8 cellular contexts compared by ENCODE assay signal in the genomic region with DNA sequence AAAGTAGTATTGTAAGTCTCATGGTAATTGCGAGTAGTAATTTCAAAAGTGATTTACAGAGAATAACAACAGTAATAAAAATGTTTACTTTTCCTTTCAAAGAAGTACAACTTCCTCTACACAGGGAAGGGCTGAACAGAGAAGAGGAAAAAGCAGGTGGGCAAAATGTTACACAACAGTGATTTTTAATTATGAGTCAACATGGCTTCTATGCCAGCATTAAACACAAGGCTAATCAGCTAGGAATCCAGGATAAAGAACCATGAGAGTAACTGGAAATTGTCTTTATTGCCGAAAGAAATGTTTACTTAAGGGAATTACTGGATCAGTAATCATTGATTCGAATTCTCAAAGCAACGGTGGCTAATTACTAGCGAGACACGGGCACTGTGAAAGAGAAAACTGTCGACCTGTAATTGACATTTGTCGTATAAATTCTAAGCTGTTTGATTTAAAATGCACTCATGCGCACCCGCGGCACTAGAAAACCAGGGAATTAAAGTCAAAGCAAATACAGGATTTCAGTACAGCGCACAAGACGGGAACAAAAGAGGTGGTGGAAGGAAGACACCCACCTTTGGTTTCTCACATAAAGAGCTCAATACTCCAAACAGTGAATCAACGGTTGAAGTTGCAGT. TPM values are rescaled to one million over a fixed set of nuclear protein-coding genes. Genes with fewer than 3 reads are reported as not detected.
DNase-seq lines count a peak whose midpoint lies in the region; ATAC-seq, FAIRE-seq and TF ChIP-seq lines count a peak whose summit lies in the region.

No MANE protein-coding gene starts in this region.

- 8% methylated on average over 14 of the region's 14 CpGs for WGBS in heart right ventricle, 2 donors
- WGBS in small intestine, 3 donors, result 2 to 4% (median 4%) methylated on average over 14 of the region's 14 CpGs

- ATAC-seq in heart right ventricle (peak in 2 of 8 donors; percentile 2 to 23), GM18505 (IDR thresholded peaks at IDR 0.05; ENCODE audit: unreplicated experiment) (no peak)

- H3K27me3 ChIP-seq in heart right ventricle, result no peaks in the 10 kb centered on the region
- H3K27me3 ChIP-seq in small intestine (ENCODE audit: control insufficient read depth in 2 of 2, insufficient read depth in 2 of 2, low read length in 2 of 2), result no peaks in the 10 kb centered on the region

- intact Hi-C loops in heart right ventricle (cut with DNase I), result loop anchor here in 8 of 10 donors (1.0 to 10.0 kb wide), 4 partner anchors 15 to 131 kb away; partner anchors contain the start of genes UTP3 (in 5 of the 8) and GRSF1 (in 3 of the 8)
- intact Hi-C loops in cardiac septum (cut with DNase I), result loop anchor here (1.0 to 2.0 kb wide), 3 partner anchors 16 to 199 kb away; partner anchors contain the start of genes GRSF1, MOB1B and UTP3

- H3K4me1 ChIP-seq in heart right ventricle, result peaks cover 3 to 33% (median 17%) of the 10 kb centered on the region in 9 donors
- peaks cover 3 to 4% of the 10 kb centered on the region in 2 donors for H3K4me1 ChIP-seq in small intestine (ENCODE audit: control insufficient read depth in 2 of 2, insufficient read depth in 1 of 2, low read depth in 1 of 2, low read length in 1 of 2)

- H3K27ac ChIP-seq in heart right ventricle (peak overlapping the region; percentile 77 to 99 (median 97)), angular gyrus (ENCODE audit: low read depth, low read length) (peak overlapping the region; percentile 70), small intestine (ENCODE audit: low read depth in 1 of 2, low read length in 1 of 2) (peak overlapping the region; percentile 81 to 96)

- TF ChIP-seq POLR2A in GM18505 (IDR thresholded peaks at IDR 0.05; ENCODE audit: borderline replicate concordance, extremely low read depth, insufficient read depth, insufficient read length), result no peak

- DNase-seq in heart right ventricle (no peak), cardiac septum (ENCODE audit: low spot score) (no peak), NCI-H2107 treated with DMSO at 0.1 percent for 48 hours (lab: John Stamatoyannopoulos, UW; ENCODE audit: unreplicated experiment) (peak; percentile 78), inferior parietal cortex (ENCODE audit: extremely low spot score) (peak; percentile 59), small intestine (peak; percentile 57)
- no peak for DNase-seq in stimulated activated CD4-positive, alpha-beta T cell treated with anti-CD3 and anti-CD28 coated beads, Interleukin-2, amount 100 ng/mL, for 24 hours

- H3K4me3 ChIP-seq in heart right ventricle (peak overlapping the region; percentile 59 to 96 (median 84)), small intestine (ENCODE audit: low read depth in 1 of 2, low read length in 2 of 2) (peak overlapping the region in 1 of 2 donors; percentile 93)

- TF ChIP-seq CTCF in heart right ventricle (IDR thresholded peaks at IDR 0.05), result no peak

- H3K36me3 ChIP-seq in heart right ventricle (no peaks in the 10 kb centered on the region), small intestine (ENCODE audit: control insufficient read depth in 2 of 2, insufficient read depth in 2 of 2, low read length in 2 of 2) (no peaks in the 10 kb centered on the region)

- no peak for FAIRE-seq in small intestine (lab: Jason Lieb, UNC)

- H3K9me3 ChIP-seq in heart right ventricle, result no peaks in the 10 kb centered on the region
- H3K9me3 ChIP-seq in small intestine (ENCODE audit: control insufficient read depth, low read depth), result no peaks in the 10 kb centered on the region

RNA-seq across cellular contexts. Expression of gene UTP3, which starts 15.5 kb away (rescaled TPM):
- 10 to 100 TPM; 13.9 to 20.4 (median 18.5) TPM for total RNA-seq in heart right ventricle
- polyA plus RNA-seq in heart right ventricle, result 10 to 100 TPM; 12.9 to 16.0 TPM
- 22.8 TPM for total RNA-seq in cardiac septum
- polyA plus RNA-seq in small intestine, result 10 to 100 TPM; 18.6 to 24.8 (median 22.1) TPM

RNA-seq across cellular contexts. Expression of gene RUFY3, which starts 17.9 kb away (rescaled TPM):
- total RNA-seq in heart right ventricle, result 10 to 100 TPM; 13.2 to 28.7 (median 21.7) TPM
- 10 to 100 TPM; 13.5 to 24.0 TPM for polyA plus RNA-seq in heart right ventricle
- 26.1 TPM for total RNA-seq in cardiac septum
- polyA plus RNA-seq in small intestine, result 10 to 100 TPM; 13.8 to 19.7 (median 16.8) TPM

RNA-seq across cellular contexts. Expression of gene JCHAIN, which starts 37.5 kb away (rescaled TPM):
- total RNA-seq in heart right ventricle, result 10 to 100 TPM in 2 of 10 donors, 1 to 10 TPM in 6, under 1 TPM in 2; 0.57 to 55.4 (median 3.8) TPM
- polyA plus RNA-seq in heart right ventricle, result 1 to 10 TPM in 1 of 2 donors, under 1 TPM in 1; 0.74 to 1.1 TPM
- total RNA-seq in cardiac septum, result 1.5 TPM
- polyA plus RNA-seq in small intestine, result 1,000 to 10,000 TPM in 1 of 3 donors, 100 to 1,000 TPM in 1, 10 to 100 TPM in 1; 42.3 to 2,753 (median 175) TPM

Comparison
In these comparisons a context has a peak if more than half of its experiments do, and no peak if none do; other contexts are left out.
1. DNase-seq: peak in NCI-H2107 treated with DMSO at 0.1 percent for 48 hours (single experiment), inferior parietal cortex (single experiment) and small intestine (single experiment); none in heart right ventricle (0 of 2), cardiac septum (single experiment) and stimulated activated CD4-positive, alpha-beta T cell treated with anti-CD3 and anti-CD28 coated beads, Interleukin-2, amount 100 ng/mL, for 24 hours (0 of 2).
2. Peak in every context shown above with its lines, with median percentiles within 50 percentile points of each other: H3K27ac ChIP-seq.